Comparison of ENCODE assay signal across 1 cellular context in genomic region chr1:59346429-59346828, GRCh38.
TF ChIP-seq lines count a peak whose summit lies in the region.

No MANE protein-coding gene starts in this region.

TF ChIP-seq in H1, 55 proteins besides CTCF, POLR2A, EP300 and RAD21 (continued from another document):
- no peak for TF ChIP-seq E2F6 (IDR thresholded peaks at IDR 0.05)
- TF ChIP-seq CHD1 (IDR thresholded peaks at IDR 0.05; ENCODE audit: low read depth, low read length), result no peak
- no peak for TF ChIP-seq CBX5 (IDR thresholded peaks at IDR 0.05; ENCODE audit: low read depth, low read length)
- no peak for TF ChIP-seq GTF2F1 (IDR thresholded peaks at IDR 0.05; ENCODE audit: borderline replicate concordance, low read depth, low read length)
- TF ChIP-seq TEAD4 (IDR thresholded peaks at IDR 0.05; ENCODE audit: low read depth, low read length), result no peak
- TF ChIP-seq MAFK (IDR thresholded peaks at IDR 0.05; ENCODE audit: low read depth, low read length), result no peak
- no peak for TF ChIP-seq EGR1 (IDR thresholded peaks at IDR 0.05; ENCODE audit: borderline replicate concordance, low read depth, low read length)
- TF ChIP-seq, protein P1, sequence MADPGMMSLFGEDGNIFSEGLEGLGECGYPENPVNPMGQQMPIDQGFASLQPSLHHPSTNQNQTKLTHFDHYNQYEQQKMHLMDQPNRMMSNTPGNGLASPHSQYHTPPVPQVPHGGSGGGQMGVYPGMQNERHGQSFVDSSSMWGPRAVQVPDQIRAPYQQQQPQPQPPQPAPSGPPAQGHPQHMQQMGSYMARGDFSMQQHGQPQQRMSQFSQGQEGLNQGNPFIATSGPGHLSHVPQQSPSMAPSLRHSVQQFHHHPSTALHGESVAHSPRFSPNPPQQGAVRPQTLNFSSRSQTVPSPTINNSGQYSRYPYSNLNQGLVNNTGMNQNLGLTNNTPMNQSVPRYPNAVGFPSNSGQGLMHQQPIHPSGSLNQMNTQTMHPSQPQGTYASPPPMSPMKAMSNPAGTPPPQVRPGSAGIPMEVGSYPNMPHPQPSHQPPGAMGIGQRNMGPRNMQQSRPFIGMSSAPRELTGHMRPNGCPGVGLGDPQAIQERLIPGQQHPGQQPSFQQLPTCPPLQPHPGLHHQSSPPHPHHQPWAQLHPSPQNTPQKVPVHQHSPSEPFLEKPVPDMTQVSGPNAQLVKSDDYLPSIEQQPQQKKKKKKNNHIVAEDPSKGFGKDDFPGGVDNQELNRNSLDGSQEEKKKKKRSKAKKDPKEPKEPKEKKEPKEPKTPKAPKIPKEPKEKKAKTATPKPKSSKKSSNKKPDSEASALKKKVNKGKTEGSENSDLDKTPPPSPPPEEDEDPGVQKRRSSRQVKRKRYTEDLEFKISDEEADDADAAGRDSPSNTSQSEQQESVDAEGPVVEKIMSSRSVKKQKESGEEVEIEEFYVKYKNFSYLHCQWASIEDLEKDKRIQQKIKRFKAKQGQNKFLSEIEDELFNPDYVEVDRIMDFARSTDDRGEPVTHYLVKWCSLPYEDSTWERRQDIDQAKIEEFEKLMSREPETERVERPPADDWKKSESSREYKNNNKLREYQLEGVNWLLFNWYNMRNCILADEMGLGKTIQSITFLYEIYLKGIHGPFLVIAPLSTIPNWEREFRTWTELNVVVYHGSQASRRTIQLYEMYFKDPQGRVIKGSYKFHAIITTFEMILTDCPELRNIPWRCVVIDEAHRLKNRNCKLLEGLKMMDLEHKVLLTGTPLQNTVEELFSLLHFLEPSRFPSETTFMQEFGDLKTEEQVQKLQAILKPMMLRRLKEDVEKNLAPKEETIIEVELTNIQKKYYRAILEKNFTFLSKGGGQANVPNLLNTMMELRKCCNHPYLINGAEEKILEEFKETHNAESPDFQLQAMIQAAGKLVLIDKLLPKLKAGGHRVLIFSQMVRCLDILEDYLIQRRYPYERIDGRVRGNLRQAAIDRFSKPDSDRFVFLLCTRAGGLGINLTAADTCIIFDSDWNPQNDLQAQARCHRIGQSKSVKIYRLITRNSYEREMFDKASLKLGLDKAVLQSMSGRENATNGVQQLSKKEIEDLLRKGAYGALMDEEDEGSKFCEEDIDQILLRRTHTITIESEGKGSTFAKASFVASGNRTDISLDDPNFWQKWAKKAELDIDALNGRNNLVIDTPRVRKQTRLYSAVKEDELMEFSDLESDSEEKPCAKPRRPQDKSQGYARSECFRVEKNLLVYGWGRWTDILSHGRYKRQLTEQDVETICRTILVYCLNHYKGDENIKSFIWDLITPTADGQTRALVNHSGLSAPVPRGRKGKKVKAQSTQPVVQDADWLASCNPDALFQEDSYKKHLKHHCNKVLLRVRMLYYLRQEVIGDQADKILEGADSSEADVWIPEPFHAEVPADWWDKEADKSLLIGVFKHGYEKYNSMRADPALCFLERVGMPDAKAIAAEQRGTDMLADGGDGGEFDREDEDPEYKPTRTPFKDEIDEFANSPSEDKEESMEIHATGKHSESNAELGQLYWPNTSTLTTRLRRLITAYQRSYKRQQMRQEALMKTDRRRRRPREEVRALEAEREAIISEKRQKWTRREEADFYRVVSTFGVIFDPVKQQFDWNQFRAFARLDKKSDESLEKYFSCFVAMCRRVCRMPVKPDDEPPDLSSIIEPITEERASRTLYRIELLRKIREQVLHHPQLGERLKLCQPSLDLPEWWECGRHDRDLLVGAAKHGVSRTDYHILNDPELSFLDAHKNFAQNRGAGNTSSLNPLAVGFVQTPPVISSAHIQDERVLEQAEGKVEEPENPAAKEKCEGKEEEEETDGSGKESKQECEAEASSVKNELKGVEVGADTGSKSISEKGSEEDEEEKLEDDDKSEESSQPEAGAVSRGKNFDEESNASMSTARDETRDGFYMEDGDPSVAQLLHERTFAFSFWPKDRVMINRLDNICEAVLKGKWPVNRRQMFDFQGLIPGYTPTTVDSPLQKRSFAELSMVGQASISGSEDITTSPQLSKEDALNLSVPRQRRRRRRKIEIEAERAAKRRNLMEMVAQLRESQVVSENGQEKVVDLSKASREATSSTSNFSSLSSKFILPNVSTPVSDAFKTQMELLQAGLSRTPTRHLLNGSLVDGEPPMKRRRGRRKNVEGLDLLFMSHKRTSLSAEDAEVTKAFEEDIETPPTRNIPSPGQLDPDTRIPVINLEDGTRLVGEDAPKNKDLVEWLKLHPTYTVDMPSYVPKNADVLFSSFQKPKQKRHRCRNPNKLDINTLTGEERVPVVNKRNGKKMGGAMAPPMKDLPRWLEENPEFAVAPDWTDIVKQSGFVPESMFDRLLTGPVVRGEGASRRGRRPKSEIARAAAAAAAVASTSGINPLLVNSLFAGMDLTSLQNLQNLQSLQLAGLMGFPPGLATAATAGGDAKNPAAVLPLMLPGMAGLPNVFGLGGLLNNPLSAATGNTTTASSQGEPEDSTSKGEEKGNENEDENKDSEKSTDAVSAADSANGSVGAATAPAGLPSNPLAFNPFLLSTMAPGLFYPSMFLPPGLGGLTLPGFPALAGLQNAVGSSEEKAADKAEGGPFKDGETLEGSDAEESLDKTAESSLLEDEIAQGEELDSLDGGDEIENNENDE (IDR thresholded peaks at IDR 0.05; ENCODE audit: insufficient replicate concordance, low read length), result no peak
- no peak for TF ChIP-seq BRCA1 (IDR thresholded peaks at IDR 0.05; ENCODE audit: low read depth, low read length)
- TF ChIP-seq RFX5 (IDR thresholded peaks at IDR 0.05; ENCODE audit: borderline replicate concordance, low read depth, low read length), result no peak
- TF ChIP-seq, protein P2, sequence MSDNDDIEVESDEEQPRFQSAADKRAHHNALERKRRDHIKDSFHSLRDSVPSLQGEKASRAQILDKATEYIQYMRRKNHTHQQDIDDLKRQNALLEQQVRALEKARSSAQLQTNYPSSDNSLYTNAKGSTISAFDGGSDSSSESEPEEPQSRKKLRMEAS (IDR thresholded peaks at IDR 0.05), result no peak
